In genomic region chr7:135974667-135975066, GRCh38 we compare ENCODE assay signal across 13 cellular contexts. TPM values are rescaled to one million over a fixed set of nuclear protein-coding genes. Genes with fewer than 3 reads are reported as not detected.
DNase-seq lines count a peak whose midpoint lies in the region; ATAC-seq and TF ChIP-seq lines count a peak whose summit lies in the region.
"Had no signal": no experiment of that assay in that cellular context is flagged by ENCODE, and none has a peak within 500 bp of the region (broad histone marks: within the 10 kb centered on the region; RNA-seq: fewer than 3 reads in every experiment).

No MANE protein-coding gene starts in this region.

- intact Hi-C loops in CD8-positive, alpha-beta T cell (cut with DNase I, micrococcal nuclease), result loop anchor here (5.0 to 10.0 kb wide), 5 partner anchors 33 to 1850 kb away; partner anchors contain the start of genes AKR1B1 (in 1 of the 2), BPGM (in 1 of the 2), LRGUK (in 1 of the 2) and NUP205 (in 1 of the 2)
- intact Hi-C loops in gastrocnemius medialis (cut with DNase I; ENCODE audit: low total_unique reads), result loop anchor here (5.0 to 10.0 kb wide), 4 partner anchors 63 to 830 kb away; partner anchors contain the start of gene TMEM140

- in situ Hi-C loops in gastrocnemius medialis (cut with MboI; ENCODE audit: low sequenced_read_pairs in 4 of 4), result loop anchor here in 1 of 4 donors (10.0 kb wide), 1 partner anchor 310 kb away; the partner anchor contains the start of gene STMP1

- CTCF ChIA-PET in CD8-positive, alpha-beta T cell (lab: Charles Lee), result no interaction called here

- H3K27me3 ChIP-seq in CD8-positive, alpha-beta T cell (ENCODE audit: insufficient read depth, low read length), result no peaks in the 10 kb centered on the region
- H3K27me3 ChIP-seq in gastrocnemius medialis, result no peaks in the 10 kb centered on the region
- H3K27me3 ChIP-seq: dorsolateral prefrontal cortex had no signal

- peaks cover 58% of the 10 kb centered on the region for H3K4me1 ChIP-seq in CD8-positive, alpha-beta T cell (ENCODE audit: insufficient read depth, low read length)
- H3K4me1 ChIP-seq in gastrocnemius medialis, result peaks cover 30 to 57% of the 10 kb centered on the region in 2 donors

- no peaks in the 10 kb centered on the region for H3K27me3 Mint-ChIP-seq in CD8-positive, alpha-beta T cell (ENCODE audit: low read depth)
- H3K27me3 Mint-ChIP-seq in activated T-helper 17 cell treated with anti-CD3 and anti-CD28 coated beads, Interleukin-2, amount 50 U/mL, for 72 hours, result no peaks in the 10 kb centered on the region
- no peaks in the 10 kb centered on the region for H3K27me3 Mint-ChIP-seq in natural killer cell treated with Interleukin-12 subunit alpha and Interleukin-12 subunit beta and Interleukin-15 and Interleukin-18, amount 100 ng/mL, for 72 hours

- ATAC-seq in CD8-positive, alpha-beta T cell, result no peak
- peak; percentile 16 for ATAC-seq in GM21529 (IDR thresholded peaks at IDR 0.05; ENCODE audit: unreplicated experiment)
- ATAC-seq in activated T-helper 17 cell treated with anti-CD3 and anti-CD28 coated beads, Interleukin-2, amount 50 U/mL, for 72 hours (replicated peaks), result peak; percentile 49
- ATAC-seq in natural killer cell treated with Interleukin-12 subunit alpha and Interleukin-12 subunit beta and Interleukin-15 and Interleukin-18, amount 100 ng/mL, for 72 hours, result no peak
- no peak for ATAC-seq in gastrocnemius medialis
- ATAC-seq: HepG2, Panc1 had no signal

- no peak overlapping the region for H3K27ac ChIP-seq in CD8-positive, alpha-beta T cell (ENCODE audit: low read depth, low read length)
- H3K27ac ChIP-seq in gastrocnemius medialis, result no peak overlapping the region
- H3K27ac ChIP-seq: dorsolateral prefrontal cortex had no signal

- no peaks in the 10 kb centered on the region for H3K9me3 Mint-ChIP-seq in CD8-positive, alpha-beta T cell
- no peaks in the 10 kb centered on the region for H3K9me3 Mint-ChIP-seq in activated T-helper 17 cell treated with anti-CD3 and anti-CD28 coated beads, Interleukin-2, amount 50 U/mL, for 72 hours
- H3K9me3 Mint-ChIP-seq in natural killer cell treated with Interleukin-12 subunit alpha and Interleukin-12 subunit beta and Interleukin-15 and Interleukin-18, amount 100 ng/mL, for 72 hours, result no peaks in the 10 kb centered on the region

- peak overlapping the region; percentile 64 for H3K4me3 Mint-ChIP-seq in CD8-positive, alpha-beta T cell
- peak overlapping the region; percentile 91 for H3K4me3 Mint-ChIP-seq in activated T-helper 17 cell treated with anti-CD3 and anti-CD28 coated beads, Interleukin-2, amount 50 U/mL, for 72 hours
- H3K4me3 Mint-ChIP-seq in natural killer cell treated with Interleukin-12 subunit alpha and Interleukin-12 subunit beta and Interleukin-15 and Interleukin-18, amount 100 ng/mL, for 72 hours, result peak overlapping the region; percentile 96

- no peak overlapping the region for H3K27ac Mint-ChIP-seq in CD8-positive, alpha-beta T cell
- peak overlapping the region; percentile 25 for H3K27ac Mint-ChIP-seq in activated T-helper 17 cell treated with anti-CD3 and anti-CD28 coated beads, Interleukin-2, amount 50 U/mL, for 72 hours
- H3K27ac Mint-ChIP-seq in natural killer cell treated with Interleukin-12 subunit alpha and Interleukin-12 subunit beta and Interleukin-15 and Interleukin-18, amount 100 ng/mL, for 72 hours, result peak overlapping the region; percentile 26 to 83

- no peak for TF ChIP-seq CTCF in CD8-positive, alpha-beta T cell (IDR thresholded peaks at IDR 0.05)
- no peak for TF ChIP-seq CTCF in gastrocnemius medialis (IDR thresholded peaks at IDR 0.05 in 4 of 5, conservative IDR thresholded peaks at IDR 0.05 in 1 of 5)

- H3K4me3 ChIP-seq in CD8-positive, alpha-beta T cell (ENCODE audit: low read depth, low read length), result no peak overlapping the region
- no peak overlapping the region for H3K4me3 ChIP-seq in gastrocnemius medialis

- no peak for DNase-seq in CD8-positive, alpha-beta T cell
- DNase-seq in natural killer cell treated with Interleukin-12 subunit alpha and Interleukin-12 subunit beta and Interleukin-15 and Interleukin-18, amount 100 ng/mL, for 72 hours (ENCODE audit: low spot score), result no peak
- no peak for DNase-seq in gastrocnemius medialis
- no peak for DNase-seq in NCI-H2171 (lab: John Stamatoyannopoulos, UW)
- no peak for DNase-seq in inferior parietal cortex (ENCODE audit: extremely low spot score)
- DNase-seq: activated gamma-delta T cell treated with Interleukin-2 at 50 U/mL for 16 hours, DMS153, dorsolateral prefrontal cortex, NCI-H2107 had no signal

- peaks cover 74% of the 10 kb centered on the region for H3K4me1 Mint-ChIP-seq in CD8-positive, alpha-beta T cell (ENCODE audit: low read depth)
- H3K4me1 Mint-ChIP-seq in activated T-helper 17 cell treated with anti-CD3 and anti-CD28 coated beads, Interleukin-2, amount 50 U/mL, for 72 hours, result peaks cover 37% of the 10 kb centered on the region
- H3K4me1 Mint-ChIP-seq in natural killer cell treated with Interleukin-12 subunit alpha and Interleukin-12 subunit beta and Interleukin-15 and Interleukin-18, amount 100 ng/mL, for 72 hours (ENCODE audit: low read depth in 2 of 2), result peaks cover 48 to 74% of the 10 kb centered on the region in 2 donors

- no peak for TF ChIP-seq POLR2A in gastrocnemius medialis (IDR thresholded peaks at IDR 0.05)

- no peaks in the 10 kb centered on the region for H3K9me3 ChIP-seq in CD8-positive, alpha-beta T cell (ENCODE audit: low read length)
- no peaks in the 10 kb centered on the region for H3K9me3 ChIP-seq in gastrocnemius medialis

- no peaks in the 10 kb centered on the region for H3K36me3 ChIP-seq in CD8-positive, alpha-beta T cell (ENCODE audit: insufficient read depth, low read length)
- H3K36me3 ChIP-seq in gastrocnemius medialis, result no peaks in the 10 kb centered on the region

- POLR2A ChIA-PET in CD8-positive, alpha-beta T cell (lab: Charles Lee), result no interaction called here

- H3K36me3 Mint-ChIP-seq in CD8-positive, alpha-beta T cell, result peaks cover 46% of the 10 kb centered on the region
- H3K36me3 Mint-ChIP-seq in activated T-helper 17 cell treated with anti-CD3 and anti-CD28 coated beads, Interleukin-2, amount 50 U/mL, for 72 hours (ENCODE audit: low read depth), result peaks cover 68% of the 10 kb centered on the region
- peaks cover 5% of the 10 kb centered on the region for H3K36me3 Mint-ChIP-seq in natural killer cell treated with Interleukin-12 subunit alpha and Interleukin-12 subunit beta and Interleukin-15 and Interleukin-18, amount 100 ng/mL, for 72 hours

RNA-seq across cellular contexts. Expression of gene MTPN, which starts 2.5 kb away (rescaled TPM):
- 100 to 1,000 TPM in 1 of 2 experiments, 10 to 100 TPM in 1; 91.9 to 101 TPM for total RNA-seq in CD8-positive, alpha-beta T cell
- total RNA-seq in activated T-helper 17 cell treated with anti-CD3 and anti-CD28 coated beads, Interleukin-2, amount 50 U/mL, for 72 hours, result 100 to 1,000 TPM in 1 of 2 donors, 10 to 100 TPM in 1; 99.7 to 149 TPM
- 100 to 1,000 TPM; 148 to 190 TPM for total RNA-seq in natural killer cell treated with Interleukin-12 subunit alpha and Interleukin-12 subunit beta and Interleukin-15 and Interleukin-18, amount 100 ng/mL, for 72 hours
- total RNA-seq in gastrocnemius medialis, result 10 to 100 TPM; 48.5 to 94.2 (median 58.7) TPM

Comparison
In these comparisons a context has a peak if more than half of its experiments do, and no peak if none do; other contexts are left out.
1. ATAC-seq: peak in GM21529 (single experiment) and activated T-helper 17 cell treated with anti-CD3 and anti-CD28 coated beads, Interleukin-2, amount 50 U/mL, for 72 hours (single experiment); none in CD8-positive, alpha-beta T cell (single experiment), natural killer cell treated with Interleukin-12 subunit alpha and Interleukin-12 subunit beta and Interleukin-15 and Interleukin-18, amount 100 ng/mL, for 72 hours (0 of 2) and gastrocnemius medialis (0 of 2).
2. Peak in every context shown above with its lines, with median percentiles within 50 percentile points of each other: H3K4me3 Mint-ChIP-seq.